17 cellular contexts compared by ENCODE assay signal in genomic region chr1:113519561-113519960, GRCh38.
A peak's percentile ranks its signal among the peaks of the same experiment; 100 is the strongest.
DNase-seq lines count a peak whose midpoint lies in the region; ATAC-seq and TF ChIP-seq lines count a peak whose summit lies in the region.
"Had no signal": no experiment of that assay in that cellular context is flagged by ENCODE, and none has a peak within 500 bp of the region (broad histone marks: within the 10 kb centered on the region; RNA-seq: fewer than 3 reads in every experiment).

No MANE protein-coding gene starts in this region.

- intact Hi-C loops in IMR-90 (cut with micrococcal nuclease), result loop anchor here (5.0 kb wide), 1 partner anchor 37 kb away; no protein-coding TSS in a partner anchor
- intact Hi-C loops in left lung (cut with DNase I), result no loop called here
- intact Hi-C loops in left ventricle myocardium superior (cut with micrococcal nuclease), result no loop called here

- in situ Hi-C loops in IMR-90 (cut with MboI; ENCODE audit: low sequenced_read_pairs), result no loop called here

- H3K4me1 ChIP-seq in IMR-90 (ENCODE audit: control insufficient read depth, insufficient read depth, low read length) (peaks cover 2% of the 10 kb centered on the region), left lung (no peaks in the 10 kb centered on the region)
- H3K4me1 ChIP-seq: uterus had no signal

- H4K5ac ChIP-seq in IMR-90 (ENCODE audit: low read depth, low read length), result no peak overlapping the region

- H3K56ac ChIP-seq in IMR-90 (ENCODE audit: extremely low read depth, insufficient read depth, low read length), result no peak overlapping the region

- no peaks in the 10 kb centered on the region; the same call in 1 of the 2 replicates for H3K9me1 ChIP-seq in IMR-90 (ENCODE audit: insufficient read depth, low read length)

- H3K14ac ChIP-seq in IMR-90 (replicated peaks; ENCODE audit: low read depth, low read length), result no peak overlapping the region

- BruUV-seq in IMR-90 (replicated peaks; lab: Mats Ljungman, UMichigan), result no TSS peak

- no peak for TF ChIP-seq POLR2A in IMR-90 (IDR thresholded peaks at IDR 0.05; ENCODE audit: low read depth, low read length)

- ATAC-seq in IMR-90 (ENCODE audit: low read depth), result peak; percentile 63
- peak; percentile 45 for ATAC-seq in left lung
- ATAC-seq in left ventricle myocardium superior, result no peak

- H2BK15ac ChIP-seq in IMR-90 (ENCODE audit: low read depth, low read length), result no peak overlapping the region

- H2BK20ac ChIP-seq in IMR-90 (ENCODE audit: low read depth, low read length), result no peak overlapping the region

- H4K8ac ChIP-seq in IMR-90 (ENCODE audit: low read depth in 2 of 2, low read length in 2 of 2), result no peak overlapping the region

- H3K23ac ChIP-seq in IMR-90 (ENCODE audit: low read depth, low read length), result no peak overlapping the region

- no peak overlapping the region for H3K4ac ChIP-seq in IMR-90 (ENCODE audit: low read depth, low read length)

- no peaks in the 10 kb centered on the region for H4K20me1 ChIP-seq in IMR-90 (ENCODE audit: insufficient read depth, low read length)

- no peak overlapping the region for H2BK120ac ChIP-seq in IMR-90 (ENCODE audit: low read depth, low read length)

- H3K27me3 ChIP-seq in IMR-90 (ENCODE audit: control insufficient read depth, insufficient read depth, low read length) (no peaks in the 10 kb centered on the region), left lung (no peaks in the 10 kb centered on the region)
- H3K27me3 ChIP-seq: uterus had no signal

- dilution Hi-C loops in IMR-90 (cut with HindIII; ENCODE audit: low sequenced_read_pairs, unreplicated experiment), result no loop called here

- peak overlapping the region; percentile 28 for H2BK5ac ChIP-seq in IMR-90 (ENCODE audit: low read depth, low read length, poor library complexity, severe bottlenecking)

- H3K36me3 ChIP-seq in IMR-90 (ENCODE audit: control insufficient read depth, insufficient read depth, low read length), result no peaks in the 10 kb centered on the region
- no peaks in the 10 kb centered on the region for H3K36me3 ChIP-seq in left lung
- H3K36me3 ChIP-seq: uterus had no signal

- H2AK5ac ChIP-seq in IMR-90 (ENCODE audit: low read depth, low read length), result no peak overlapping the region

- CTCF ChIA-PET in IMR-90 (lab: Yijun Ruan, JAX), result no interaction called here

- H3K9me3 ChIP-seq in IMR-90 (ENCODE audit: control insufficient read depth, insufficient read depth, low read length) (peaks cover 4% of the 10 kb centered on the region; the same call in 1 of the 2 replicates), left lung (peaks cover 0 to 11% of the 10 kb centered on the region in 2 donors)
- H3K9me3 ChIP-seq: uterus had no signal

- no peak overlapping the region for H4K91ac ChIP-seq in IMR-90 (ENCODE audit: insufficient read depth, low read depth, low read length)

- peak; percentile 51 for DNase-seq in AG08395 (ENCODE audit: low spot score)
- peak; percentile 65 for DNase-seq in IMR-90
- DNase-seq in dermis blood vessel endothelial cell, result peak; percentile 7
- no peak for DNase-seq in left lung
- DNase-seq in NCI-H1694 treated with DMSO at 0.1 percent for 48 hours (lab: John Stamatoyannopoulos, UW), result no peak
- DNase-seq in left ventricle myocardium superior, result no peak
- DNase-seq in NCI-H2029 treated with DMSO at 0.1 percent for 48 hours (lab: John Stamatoyannopoulos, UW), result no peak
- DNase-seq in superior temporal gyrus (ENCODE audit: extremely low spot score), result no peak
- DNase-seq: activated CD4-positive, alpha-beta T cell treated with anti-CD3 and anti-CD28 coated beads, Interleukin-2, amount 50 U/mL, for 48 hours; activated naive CD8-positive, alpha-beta T cell treated with anti-CD3 and anti-CD28 coated beads, Interleukin-2, amount 10 ng/mL, durations not matched to agents 7 days and 5 days; activated T-cell treated with anti-CD3 and anti-CD28 coated beads, Interleukin-2, amount 50 U/mL, for 24 hours; CD8-positive, alpha-beta memory T cell; cerebellar nuclear complex; endodermal cell; MM.1S; NCI-H69; uterus had no signal

- no peak for TF ChIP-seq CTCF in IMR-90 (conservative IDR thresholded peaks at IDR 0.05; ENCODE audit: low read depth, low read length)
- no peak for TF ChIP-seq CTCF in left lung (IDR thresholded peaks at IDR 0.05)

- H2AK9ac ChIP-seq in IMR-90 (replicated peaks; ENCODE audit: low read depth, low read length, poor library complexity), result no peak overlapping the region

- H2AFZ ChIP-seq in IMR-90 (replicated peaks; ENCODE audit: low read length, poor library complexity), result no peak overlapping the region

- H3K4me3 ChIP-seq in IMR-90 (ENCODE audit: insufficient read depth, low read depth, low read length) (no peak overlapping the region), left lung (no peak overlapping the region)
- H3K4me3 ChIP-seq: uterus had no signal

- no peak overlapping the region for H3K9ac ChIP-seq in IMR-90 (ENCODE audit: low read depth, low read length)

- peaks cover 5 to 6% of the 10 kb centered on the region in 2 experiments for H3K79me1 ChIP-seq in IMR-90 (ENCODE audit: low read depth in 1 of 2, low read length in 2 of 2)

- no peak for TF ChIP-seq RAD21 in IMR-90 (IDR thresholded peaks at IDR 0.05; ENCODE audit: low read length)

- H3K4me2 ChIP-seq in IMR-90 (ENCODE audit: low read depth, low read length), result peak overlapping the region; percentile 46

- no peak overlapping the region for H3K27ac ChIP-seq in IMR-90 (ENCODE audit: insufficient read depth, low read length)
- H3K27ac ChIP-seq in left lung, result no peak overlapping the region
- H3K27ac ChIP-seq: uterus had no signal

- POLR2A ChIA-PET in IMR-90 (lab: Charles Lee; ENCODE audit: unreplicated experiment), result no interaction called here

- no peak overlapping the region for H3K18ac ChIP-seq in IMR-90 (ENCODE audit: low read depth, low read length)

TF ChIP-seq in IMR-90, 13 proteins besides CTCF, POLR2A, EP300 and RAD21:
- TF ChIP-seq, protein P1, sequence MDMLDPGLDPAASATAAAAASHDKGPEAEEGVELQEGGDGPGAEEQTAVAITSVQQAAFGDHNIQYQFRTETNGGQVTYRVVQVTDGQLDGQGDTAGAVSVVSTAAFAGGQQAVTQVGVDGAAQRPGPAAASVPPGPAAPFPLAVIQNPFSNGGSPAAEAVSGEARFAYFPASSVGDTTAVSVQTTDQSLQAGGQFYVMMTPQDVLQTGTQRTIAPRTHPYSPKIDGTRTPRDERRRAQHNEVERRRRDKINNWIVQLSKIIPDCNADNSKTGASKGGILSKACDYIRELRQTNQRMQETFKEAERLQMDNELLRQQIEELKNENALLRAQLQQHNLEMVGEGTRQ (IDR thresholded peaks at IDR 0.05; ENCODE audit: low read depth, low read length), result peak; percentile 75
- TF ChIP-seq NFE2L2 (IDR thresholded peaks at IDR 0.05; ENCODE audit: low read depth, low read length) (no peak), RCOR1 (IDR thresholded peaks at IDR 0.05; ENCODE audit: insufficient replicate concordance, low read length) (no peak), CEBPB (IDR thresholded peaks at IDR 0.05; ENCODE audit: low read depth, low read length) (no peak)

Comparison
In these comparisons a context has a peak if more than half of its experiments do, and no peak if none do; other contexts are left out.
1. DNase-seq: peak in AG08395 (single experiment), IMR-90 (single experiment) and dermis blood vessel endothelial cell (single experiment); none in left lung (0 of 2), NCI-H1694 treated with DMSO at 0.1 percent for 48 hours (single experiment), left ventricle myocardium superior (single experiment), NCI-H2029 treated with DMSO at 0.1 percent for 48 hours (single experiment) and superior temporal gyrus (single experiment).